In genomic region chr11:2684581-2684980, GRCh38 we compare ENCODE assay signal across 2 cellular contexts.
TF ChIP-seq lines count a peak whose summit lies in the region.

No MANE protein-coding gene starts in this region.

TF ChIP-seq in WTC11, 78 proteins besides CTCF, POLR2A, EP300 and RAD21:
- TF ChIP-seq PRDM15 (CRISPR knock-in tag; IDR thresholded peaks at IDR 0.05) (no peak), HMGA2 (CRISPR knock-in tag; IDR thresholded peaks at IDR 0.05) (no peak), GTF2I (CRISPR knock-in tag; conservative IDR thresholded peaks at IDR 0.05) (no peak), USF1 (CRISPR knock-in tag; IDR thresholded peaks at IDR 0.05) (no peak), ARID4B (CRISPR knock-in tag; IDR thresholded peaks at IDR 0.05; ENCODE audit: borderline replicate concordance) (no peak), ZNF263 (CRISPR knock-in tag; IDR thresholded peaks at IDR 0.05; ENCODE audit: low read depth) (no peak), ERG (CRISPR knock-in tag; IDR thresholded peaks at IDR 0.05) (no peak)

TF ChIP-seq in HepG2, 621 proteins besides CTCF, POLR2A, EP300 and RAD21:
- peak; percentile 39 for TF ChIP-seq RBM22 (optimal IDR thresholded peaks at IDR 0.05; ENCODE audit: low read length)
- no peak for TF ChIP-seq ZNF513 (CRISPR knock-in tag; conservative IDR thresholded peaks at IDR 0.05)
